ENCODE assay signal across 1 cellular context in the genomic region with DNA sequence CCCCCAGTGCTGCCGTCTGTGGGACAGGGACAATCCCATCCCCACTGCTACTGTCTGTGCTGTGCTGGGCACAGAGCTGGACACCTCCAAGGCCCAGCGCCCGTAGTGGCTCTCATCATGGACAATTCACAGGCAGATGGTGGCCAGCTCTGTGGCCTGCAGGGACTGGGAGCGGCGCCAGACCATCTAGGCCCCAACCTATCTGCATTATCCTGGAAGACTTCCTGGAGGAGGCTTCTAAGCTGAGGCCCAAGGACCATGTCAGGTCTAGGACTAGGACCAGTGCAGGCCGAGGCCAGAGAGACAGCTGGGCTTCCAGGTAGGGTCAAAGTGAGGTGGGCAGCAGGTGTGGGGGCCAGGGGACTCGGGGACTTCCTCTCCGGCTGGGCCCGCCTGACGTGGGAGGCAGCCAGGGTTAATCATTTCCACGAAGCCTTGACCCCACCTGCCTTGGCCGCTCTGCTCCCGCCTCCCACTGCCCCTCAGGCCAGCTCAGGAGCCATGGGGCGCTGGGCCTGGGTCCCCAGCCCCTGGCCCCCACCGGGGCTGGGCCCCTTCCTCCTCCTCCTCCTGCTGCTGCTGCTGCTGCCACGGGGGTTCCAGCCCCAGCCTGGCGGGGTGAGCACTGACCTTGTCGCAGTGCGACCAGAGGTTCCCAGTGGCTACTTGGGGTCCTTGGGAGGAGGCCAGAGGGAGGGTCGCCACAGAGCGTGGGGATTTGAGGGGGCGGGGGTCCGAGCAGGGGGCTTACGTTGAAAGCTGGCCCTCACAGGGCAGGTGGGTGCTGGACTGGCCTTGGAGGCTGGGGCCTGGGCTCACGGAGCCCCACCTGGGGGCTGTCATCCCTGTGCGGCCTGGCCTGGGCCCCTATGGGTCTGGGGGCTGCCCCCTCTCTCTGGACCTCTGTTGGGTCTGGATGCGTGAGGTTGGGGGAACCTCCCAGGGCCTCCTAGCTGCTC.
TF ChIP-seq lines count a peak whose summit lies in the region.

Gene HGFAC, plus strand, starts transcription at position 468 of the 959 bp plus-strand sequence. Its CDS starts 34 bp downstream, at position 502.

TF ChIP-seq in HepG2, 621 proteins besides CTCF, POLR2A, EP300 and RAD21 (continued from another document and continues in another):
- no peak; the same call in 1 of the 2 replicates for TF ChIP-seq ZNF232 (CRISPR knock-in tag; IDR thresholded peaks at IDR 0.05; ENCODE audit: borderline replicate concordance)
- TF ChIP-seq ERF (CRISPR knock-in tag; IDR thresholded peaks at IDR 0.05) = peak; percentile 41; the same call in 1 of the 2 replicates
- TF ChIP-seq MAFG (CRISPR knock-in tag; IDR thresholded peaks at IDR 0.05) = no peak
- TF ChIP-seq ZNF333 (CRISPR knock-in tag; IDR thresholded peaks at IDR 0.05; ENCODE audit: borderline replicate concordance) = no peak
- no peak for TF ChIP-seq ZNF749 (CRISPR knock-in tag; IDR thresholded peaks at IDR 0.05; ENCODE audit: borderline replicate concordance)
- TF ChIP-seq SPEN (CRISPR knock-in tag; IDR thresholded peaks at IDR 0.05; ENCODE audit: low read depth) = peak; percentile 33
- TF ChIP-seq, protein P1, sequence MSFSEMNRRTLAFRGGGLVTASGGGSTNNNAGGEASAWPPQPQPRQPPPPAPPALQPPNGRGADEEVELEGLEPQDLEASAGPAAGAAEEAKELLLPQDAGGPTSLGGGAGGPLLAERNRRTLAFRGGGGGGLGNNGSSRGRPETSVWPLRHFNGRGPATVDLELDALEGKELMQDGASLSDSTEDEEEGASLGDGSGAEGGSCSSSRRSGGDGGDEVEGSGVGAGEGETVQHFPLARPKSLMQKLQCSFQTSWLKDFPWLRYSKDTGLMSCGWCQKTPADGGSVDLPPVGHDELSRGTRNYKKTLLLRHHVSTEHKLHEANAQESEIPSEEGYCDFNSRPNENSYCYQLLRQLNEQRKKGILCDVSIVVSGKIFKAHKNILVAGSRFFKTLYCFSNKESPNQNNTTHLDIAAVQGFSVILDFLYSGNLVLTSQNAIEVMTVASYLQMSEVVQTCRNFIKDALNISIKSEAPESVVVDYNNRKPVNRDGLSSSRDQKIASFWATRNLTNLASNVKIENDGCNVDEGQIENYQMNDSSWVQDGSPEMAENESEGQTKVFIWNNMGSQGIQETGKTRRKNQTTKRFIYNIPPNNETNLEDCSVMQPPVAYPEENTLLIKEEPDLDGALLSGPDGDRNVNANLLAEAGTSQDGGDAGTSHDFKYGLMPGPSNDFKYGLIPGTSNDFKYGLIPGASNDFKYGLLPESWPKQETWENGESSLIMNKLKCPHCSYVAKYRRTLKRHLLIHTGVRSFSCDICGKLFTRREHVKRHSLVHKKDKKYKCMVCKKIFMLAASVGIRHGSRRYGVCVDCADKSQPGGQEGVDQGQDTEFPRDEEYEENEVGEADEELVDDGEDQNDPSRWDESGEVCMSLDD (CRISPR knock-in tag; IDR thresholded peaks at IDR 0.05; ENCODE audit: borderline replicate concordance) = peak; percentile 80; the same call in 1 of the 2 replicates
- no peak for TF ChIP-seq ZNF281 (CRISPR knock-in tag; IDR thresholded peaks at IDR 0.05; ENCODE audit: borderline replicate concordance)
- TF ChIP-seq SETDB1 (CRISPR knock-in tag; IDR thresholded peaks at IDR 0.05; ENCODE audit: borderline replicate concordance) = no peak
- no peak for TF ChIP-seq ZFP1 (CRISPR knock-in tag; IDR thresholded peaks at IDR 0.05)
- peak; percentile 48 for TF ChIP-seq POLR2G (IDR thresholded peaks at IDR 0.05; ENCODE audit: low read depth, low read length)
- TF ChIP-seq NCOA1 (CRISPR knock-in tag; IDR thresholded peaks at IDR 0.05) = peak; percentile 67; the same call in 1 of the 2 replicates
- TF ChIP-seq SP1 (IDR thresholded peaks at IDR 0.05) = no peak
- TF ChIP-seq SP1 (CRISPR knock-in tag; IDR thresholded peaks at IDR 0.05) = no peak
- TF ChIP-seq ZNF407 (CRISPR knock-in tag; IDR thresholded peaks at IDR 0.05; ENCODE audit: not compliant biosample characterization) = no peak
- TF ChIP-seq ZMYM3 (CRISPR knock-in tag; IDR thresholded peaks at IDR 0.05) = peak; percentile 99
- TF ChIP-seq NAIF1 (CRISPR knock-in tag; IDR thresholded peaks at IDR 0.05; ENCODE audit: borderline replicate concordance) = no peak; the same call in 1 of the 2 replicates
- TF ChIP-seq EED (CRISPR knock-in tag; IDR thresholded peaks at IDR 0.05) = 0 out of 2 replicates have a peak, but pooled peaks have one; percentile 89
- 0 out of 2 replicates have a peak, but pooled peaks have one; percentile 80 for TF ChIP-seq IRX3 (CRISPR knock-in tag; IDR thresholded peaks at IDR 0.05; ENCODE audit: borderline replicate concordance, low read depth)
- TF ChIP-seq MLLT10 (CRISPR knock-in tag; IDR thresholded peaks at IDR 0.05) = no peak
- TF ChIP-seq ATF5 (CRISPR knock-in tag; IDR thresholded peaks at IDR 0.05; ENCODE audit: low read depth) = no peak
- TF ChIP-seq, protein P2, sequence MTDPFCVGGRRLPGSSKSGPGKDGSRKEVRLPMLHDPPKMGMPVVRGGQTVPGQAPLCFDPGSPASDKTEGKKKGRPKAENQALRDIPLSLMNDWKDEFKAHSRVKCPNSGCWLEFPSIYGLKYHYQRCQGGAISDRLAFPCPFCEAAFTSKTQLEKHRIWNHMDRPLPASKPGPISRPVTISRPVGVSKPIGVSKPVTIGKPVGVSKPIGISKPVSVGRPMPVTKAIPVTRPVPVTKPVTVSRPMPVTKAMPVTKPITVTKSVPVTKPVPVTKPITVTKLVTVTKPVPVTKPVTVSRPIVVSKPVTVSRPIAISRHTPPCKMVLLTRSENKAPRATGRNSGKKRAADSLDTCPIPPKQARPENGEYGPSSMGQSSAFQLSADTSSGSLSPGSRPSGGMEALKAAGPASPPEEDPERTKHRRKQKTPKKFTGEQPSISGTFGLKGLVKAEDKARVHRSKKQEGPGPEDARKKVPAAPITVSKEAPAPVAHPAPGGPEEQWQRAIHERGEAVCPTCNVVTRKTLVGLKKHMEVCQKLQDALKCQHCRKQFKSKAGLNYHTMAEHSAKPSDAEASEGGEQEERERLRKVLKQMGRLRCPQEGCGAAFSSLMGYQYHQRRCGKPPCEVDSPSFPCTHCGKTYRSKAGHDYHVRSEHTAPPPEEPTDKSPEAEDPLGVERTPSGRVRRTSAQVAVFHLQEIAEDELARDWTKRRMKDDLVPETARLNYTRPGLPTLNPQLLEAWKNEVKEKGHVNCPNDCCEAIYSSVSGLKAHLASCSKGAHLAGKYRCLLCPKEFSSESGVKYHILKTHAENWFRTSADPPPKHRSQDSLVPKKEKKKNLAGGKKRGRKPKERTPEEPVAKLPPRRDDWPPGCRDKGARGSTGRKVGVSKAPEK (CRISPR knock-in tag; IDR thresholded peaks at IDR 0.05; ENCODE audit: borderline replicate concordance) = no peak
- TF ChIP-seq, protein P3, sequence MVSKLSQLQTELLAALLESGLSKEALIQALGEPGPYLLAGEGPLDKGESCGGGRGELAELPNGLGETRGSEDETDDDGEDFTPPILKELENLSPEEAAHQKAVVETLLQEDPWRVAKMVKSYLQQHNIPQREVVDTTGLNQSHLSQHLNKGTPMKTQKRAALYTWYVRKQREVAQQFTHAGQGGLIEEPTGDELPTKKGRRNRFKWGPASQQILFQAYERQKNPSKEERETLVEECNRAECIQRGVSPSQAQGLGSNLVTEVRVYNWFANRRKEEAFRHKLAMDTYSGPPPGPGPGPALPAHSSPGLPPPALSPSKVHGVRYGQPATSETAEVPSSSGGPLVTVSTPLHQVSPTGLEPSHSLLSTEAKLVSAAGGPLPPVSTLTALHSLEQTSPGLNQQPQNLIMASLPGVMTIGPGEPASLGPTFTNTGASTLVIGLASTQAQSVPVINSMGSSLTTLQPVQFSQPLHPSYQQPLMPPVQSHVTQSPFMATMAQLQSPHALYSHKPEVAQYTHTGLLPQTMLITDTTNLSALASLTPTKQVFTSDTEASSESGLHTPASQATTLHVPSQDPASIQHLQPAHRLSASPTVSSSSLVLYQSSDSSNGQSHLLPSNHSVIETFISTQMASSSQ (IDR thresholded peaks at IDR 0.05; ENCODE audit: low read depth) = peak; percentile 92
- TF ChIP-seq, protein P3 (CRISPR knock-in tag; IDR thresholded peaks at IDR 0.05; ENCODE audit: borderline replicate concordance) = peak; percentile 97
- peak; percentile 34; the same call in 1 of the 2 replicates for TF ChIP-seq ZNF777 (CRISPR knock-in tag; IDR thresholded peaks at IDR 0.05)
- TF ChIP-seq TEAD2 (CRISPR knock-in tag; IDR thresholded peaks at IDR 0.05) = no peak
- no peak for TF ChIP-seq ZNF644 (CRISPR knock-in tag; IDR thresholded peaks at IDR 0.05; ENCODE audit: low read depth)
